In the genomic region with DNA sequence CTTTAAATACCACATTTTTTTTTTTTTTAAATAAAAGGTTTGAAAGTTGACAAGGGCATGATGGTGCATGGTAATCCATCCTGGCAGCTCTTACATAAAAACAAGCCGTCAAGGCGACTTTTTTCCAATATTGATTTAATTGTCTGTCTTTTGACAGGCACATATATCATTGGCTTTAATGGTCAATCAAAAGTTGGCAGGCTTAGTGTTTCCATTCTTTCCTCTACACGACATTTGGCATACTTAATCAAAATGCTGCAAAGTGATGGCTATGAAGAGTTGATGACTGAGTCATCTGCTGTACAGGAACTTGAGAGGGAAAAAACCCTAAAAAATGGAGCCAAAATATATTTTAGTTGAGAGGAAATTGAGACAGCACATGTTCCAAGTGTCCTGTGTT, we compare ENCODE assay signal across 9 cellular contexts. TPM values are rescaled to one million over a fixed set of nuclear protein-coding genes. Genes with fewer than 3 reads are reported as not detected.
DNase-seq lines count a peak whose midpoint lies in the region; ATAC-seq and TF ChIP-seq lines count a peak whose summit lies in the region.
"Had no signal": no experiment of that assay in that cellular context is flagged by ENCODE, and none has a peak within 500 bp of the region (broad histone marks: within the 10 kb centered on the region; RNA-seq: fewer than 3 reads in every experiment).

No MANE protein-coding gene starts in this region.

- H3K4me3 Mint-ChIP-seq in central memory CD8-positive, alpha-beta T cell: peak overlapping the region; percentile 29

- peaks cover 69% of the 10 kb centered on the region for H3K4me1 Mint-ChIP-seq in central memory CD8-positive, alpha-beta T cell

- peaks cover 37% of the 10 kb centered on the region for H3K4me1 ChIP-seq in DOHH2 (ENCODE audit: control insufficient read depth, low read length)
- H3K4me1 ChIP-seq in psoas muscle: peaks cover 70% of the 10 kb centered on the region

- peaks cover 10% of the 10 kb centered on the region for H3F3A ChIP-seq in DOHH2 (ENCODE audit: control insufficient read depth, insufficient read depth)

- H3K4me3 ChIP-seq in DOHH2 (ENCODE audit: low read length): no peak overlapping the region
- H3K4me3 ChIP-seq in psoas muscle: peak overlapping the region; percentile 91

- H3K27me3 Mint-ChIP-seq in central memory CD8-positive, alpha-beta T cell: no peaks in the 10 kb centered on the region

- no peaks in the 10 kb centered on the region for H3K27me3 ChIP-seq in DOHH2 (ENCODE audit: control insufficient read depth, low read length)
- H3K27me3 ChIP-seq in psoas muscle (ENCODE audit: insufficient read depth in 3 of 3, low read length in 2 of 3): no peaks in the 10 kb centered on the region

- H3K36me3 Mint-ChIP-seq in central memory CD8-positive, alpha-beta T cell (ENCODE audit: insufficient read depth): peaks cover 18% of the 10 kb centered on the region

- H4K20me1 ChIP-seq in DOHH2 (ENCODE audit: control insufficient read depth, insufficient read depth, low read depth, low read length): peaks cover 3% of the 10 kb centered on the region; the same call in 1 of the 2 replicates

- no peak overlapping the region for H3K27ac Mint-ChIP-seq in central memory CD8-positive, alpha-beta T cell (ENCODE audit: low read depth)

- intact Hi-C loops in psoas muscle (cut with DNase I): loop anchor here in 1 of 2 donors (2.0 to 5.0 kb wide), 2 partner anchors 15 to 34 kb away; no protein-coding TSS in a partner anchor

- no peaks in the 10 kb centered on the region for H3K9me2 ChIP-seq in DOHH2 (replicated peaks; ENCODE audit: control insufficient read depth, low read length)

- H3K27ac ChIP-seq in DOHH2 (ENCODE audit: low read depth, low read length): no peak overlapping the region
- peak overlapping the region; percentile 91 for H3K27ac ChIP-seq in psoas muscle

- 6 to 10% (median 7%) methylated on average over 3 of the region's 3 CpGs for WGBS in psoas muscle, 3 donors

- TF ChIP-seq CTCF in DOHH2 (IDR thresholded peaks at IDR 0.05; ENCODE audit: low read depth, low read length, poor library complexity, severe bottlenecking): no peak
- TF ChIP-seq CTCF in psoas muscle (IDR thresholded peaks at IDR 0.05): no peak

- DNase-seq in NCI-H146 (lab: John Stamatoyannopoulos, UW) (peak; percentile 64), psoas muscle (no peak), iPS-NIHi11 (ENCODE audit: low spot score) (no peak)
- DNase-seq in central memory CD8-positive, alpha-beta T cell (ENCODE audit: low spot score in 2 of 2): no peak
- DNase-seq: Kasumi-1 had no signal

- H3K9me3 ChIP-seq in DOHH2 (ENCODE audit: control insufficient read depth, insufficient read depth, low read length): no peaks in the 10 kb centered on the region
- H3K9me3 ChIP-seq in psoas muscle: no peaks in the 10 kb centered on the region

- H3K4me2 ChIP-seq in DOHH2 (ENCODE audit: low read length): peak overlapping the region; percentile 67

- ATAC-seq in central memory CD8-positive, alpha-beta T cell (replicated peaks; ENCODE audit: extremely low read depth, poor library complexity, severe bottlenecking): no peak
- ATAC-seq in psoas muscle: no peak
- no peak for ATAC-seq in HG03342 (IDR thresholded peaks at IDR 0.05; ENCODE audit: unreplicated experiment)
- ATAC-seq in GM19324 (IDR thresholded peaks at IDR 0.05; ENCODE audit: low FRiP score, unreplicated experiment): no peak
- no peak for ATAC-seq in HG03039 (IDR thresholded peaks at IDR 0.05; ENCODE audit: unreplicated experiment)

- no peaks in the 10 kb centered on the region for H3K9me3 Mint-ChIP-seq in central memory CD8-positive, alpha-beta T cell

- H3K36me3 ChIP-seq in DOHH2 (ENCODE audit: control insufficient read depth, low read length): peaks cover 4% of the 10 kb centered on the region; the same call in 1 of the 2 replicates
- no peaks in the 10 kb centered on the region for H3K36me3 ChIP-seq in psoas muscle (ENCODE audit: insufficient read depth in 1 of 2, low read depth in 1 of 2)

- H3K79me2 ChIP-seq in DOHH2 (ENCODE audit: control insufficient read depth, low read length): peaks cover 68% of the 10 kb centered on the region

RNA-seq across cellular contexts. Expression of a gene that starts 3.0 kb away (rescaled TPM):
- total RNA-seq in psoas muscle: 1 to 10 TPM; 7.8 to 9.9 (median 9.8) TPM
- 10 to 100 TPM in 1 of 3 donors, 1 to 10 TPM in 2; 2.0 to 10.5 (median 3.2) TPM for polyA plus RNA-seq in psoas muscle

RNA-seq across cellular contexts. Expression of a gene that starts 4.7 kb away (rescaled TPM):
- total RNA-seq in psoas muscle: 10 to 100 TPM; 29.0 to 66.4 (median 52.8) TPM
- polyA plus RNA-seq in psoas muscle: 10 to 100 TPM; 20.6 to 31.7 (median 23.6) TPM
